In the genomic region with DNA sequence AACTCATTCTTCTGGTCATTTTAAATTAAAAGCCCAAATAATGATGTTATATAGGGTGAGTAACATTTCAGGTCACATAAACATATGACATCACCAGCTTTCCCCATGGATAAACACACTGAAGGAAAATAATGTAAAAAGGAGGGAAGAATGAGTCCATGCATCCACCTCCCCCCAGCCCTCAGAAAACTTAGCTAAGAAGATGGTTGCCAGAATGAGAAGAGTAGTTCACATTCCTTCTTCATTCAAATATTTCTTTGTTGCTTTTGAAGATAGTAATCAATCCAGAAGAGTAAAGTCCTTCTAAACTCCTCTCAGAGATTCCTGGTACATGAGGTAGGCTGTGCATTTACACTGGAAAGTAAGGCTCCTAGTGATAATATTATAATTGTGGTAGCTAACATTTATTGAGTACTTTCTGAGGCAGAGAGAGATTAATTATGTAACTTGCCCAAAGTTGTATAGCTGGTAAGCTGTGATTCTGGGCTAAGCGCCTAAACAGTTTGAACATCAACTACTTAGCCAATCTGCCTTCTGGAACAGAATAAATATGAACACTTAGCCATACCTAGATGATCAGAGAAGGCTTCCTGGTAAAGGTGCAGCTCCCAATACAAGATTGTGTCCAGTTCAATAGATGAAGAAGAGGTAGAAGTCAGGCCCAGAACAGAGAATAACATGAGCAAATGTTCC, we compare ENCODE assay signal across 15 cellular contexts.
DNase-seq lines count a peak whose midpoint lies in the region; FAIRE-seq and TF ChIP-seq lines count a peak whose summit lies in the region.
"Had no signal": no experiment of that assay in that cellular context is flagged by ENCODE, and none has a peak within 500 bp of the region (broad histone marks: within the 10 kb centered on the region; RNA-seq: fewer than 3 reads in every experiment).

No MANE protein-coding gene starts in this region.

- DNase-seq in MCF 10A (ENCODE audit: unreplicated experiment) (no peak), breast epithelium (ENCODE audit: low spot score in 2 of 2) (no peak), H1 (ENCODE audit: low read depth in 1 of 2, low spot score in 2 of 2) (no peak), mesenchymal stem cell (peak; percentile 74), DMS 273 (lab: John Stamatoyannopoulos, UW; ENCODE audit: unreplicated experiment) (no peak), islet precursor cell (no peak), NCI-H748 (lab: John Stamatoyannopoulos, UW; ENCODE audit: unreplicated experiment) (no peak)
- DNase-seq in activated CD8-positive, alpha-beta memory T cell treated with anti-CD3 and anti-CD28 coated beads, Interleukin-2, amount 50 U/mL, for 4 hours: no peak
- DNase-seq: activated naive CD4-positive, alpha-beta T cell treated with anti-CD3 and anti-CD28 coated beads, Interleukin-2, amount 50 U/mL, for 16 hours; naive thymus-derived CD8-positive, alpha-beta T cell; NCI-H774; right cardiac atrium; SIG-M5 had no signal

- H3K14ac ChIP-seq in H1 (ENCODE audit: insufficient read length) (no peak overlapping the region), mesenchymal stem cell (ENCODE audit: low read length in 2 of 2) (no peak overlapping the region)

- H3K18ac ChIP-seq in H1 (ENCODE audit: extremely low read depth, low read length): no peak overlapping the region
- peak overlapping the region; percentile 4 to 38 for H3K18ac ChIP-seq in mesenchymal stem cell (ENCODE audit: low read depth in 1 of 2, low read length in 2 of 2)

- CTCF ChIA-PET in MCF 10A (lab: Yijun Ruan, JAX): interaction anchor here (0.6 to 0.7 kb wide), 3 partner anchors 138 to 204 kb away, joined by 3 read pairs; no protein-coding TSS in a partner anchor
- CTCF ChIA-PET in H1 (lab: Charles Lee; ENCODE audit: partially characterized antibody): interaction anchor here (0.8 kb wide), 1 partner anchor 239 kb away, joined by 3 read pairs; no protein-coding TSS in a partner anchor

- H3K27me3 Mint-ChIP-seq in MCF 10A (ENCODE audit: insufficient read depth, unreplicated experiment): no peaks in the 10 kb centered on the region

- H3K27ac Mint-ChIP-seq in MCF 10A (ENCODE audit: low read depth, unreplicated experiment): peak overlapping the region; percentile 52
- H3K27ac Mint-ChIP-seq: naive thymus-derived CD8-positive, alpha-beta T cell had no signal

- H3K4me3 ChIP-seq in breast epithelium (no peak overlapping the region), H1 (ENCODE audit: extremely low read depth in 1 of 4, insufficient read depth in 2 of 4, low read depth in 3 of 4, low read length in 4 of 4) (no peak overlapping the region), mesenchymal stem cell (ENCODE audit: insufficient read depth in 1 of 2, low read depth in 1 of 2, low read length in 2 of 2) (peak overlapping the region in 1 of 2 experiments; percentile 11)

- no peak for TF ChIP-seq POLR2A in breast epithelium (IDR thresholded peaks at IDR 0.05)
- TF ChIP-seq POLR2A in H1 (IDR thresholded peaks at IDR 0.05; ENCODE audit: control extremely low read depth in 1 of 2, low read depth in 2 of 2, low read length in 2 of 2): no peak

- H4K8ac ChIP-seq in H1 (ENCODE audit: extremely low read depth, insufficient read depth, low read length): no peak overlapping the region
- no peak overlapping the region for H4K8ac ChIP-seq in mesenchymal stem cell (ENCODE audit: low read length)

- H4K91ac ChIP-seq in H1 (replicated peaks; ENCODE audit: insufficient read length, low read length): no peak overlapping the region
- H4K91ac ChIP-seq in mesenchymal stem cell (ENCODE audit: low read length): no peak overlapping the region

- H3K23ac ChIP-seq in H1 (ENCODE audit: insufficient read length) (no peak overlapping the region), mesenchymal stem cell (ENCODE audit: low read length in 2 of 2) (no peak overlapping the region)

- no peak for TF ChIP-seq CTCF in MCF 10A (IDR thresholded peaks at IDR 0.05; ENCODE audit: unreplicated experiment)
- no peak for TF ChIP-seq CTCF in breast epithelium (IDR thresholded peaks at IDR 0.05)
- TF ChIP-seq CTCF in H1 (IDR thresholded peaks at IDR 0.05; ENCODE audit: control extremely low read depth in 1 of 3, insufficient read depth in 1 of 3, low read depth in 1 of 3, low read length in 3 of 3): no peak

- H3K4me3 Mint-ChIP-seq in MCF 10A (ENCODE audit: unreplicated experiment): no peak overlapping the region
- H3K4me3 Mint-ChIP-seq: naive thymus-derived CD8-positive, alpha-beta T cell had no signal

- TF ChIP-seq RAD21 in H1 (IDR thresholded peaks at IDR 0.05 in 1 of 2, conservative IDR thresholded peaks at IDR 0.05 in 1 of 2; ENCODE audit: low read depth in 2 of 2, low read length in 2 of 2): no peak

- POLR2A ChIA-PET in MCF 10A (lab: Yijun Ruan, JAX) (interaction anchor here (0.6 to 1.7 kb wide), 4 partner anchors 11 to 115 kb away, joined by 3 to 6 read pairs (median 3); no protein-coding TSS in a partner anchor), H1 (lab: Charles Lee; ENCODE audit: partially characterized antibody) (no interaction called here)

- peaks cover 36% of the 10 kb centered on the region for H3K4me1 Mint-ChIP-seq in MCF 10A (ENCODE audit: insufficient read depth, unreplicated experiment)

- no peaks in the 10 kb centered on the region for H3K79me2 ChIP-seq in H1 (ENCODE audit: control insufficient read depth in 1 of 2, insufficient read depth in 2 of 2, low read length in 2 of 2)

- H4K5ac ChIP-seq in H1 (ENCODE audit: insufficient read length, low read depth, low read length): no peak overlapping the region

- peaks cover 6% of the 10 kb centered on the region for H3K36me3 Mint-ChIP-seq in MCF 10A (ENCODE audit: insufficient read depth, unreplicated experiment)
- H3K36me3 Mint-ChIP-seq: naive thymus-derived CD8-positive, alpha-beta T cell had no signal

- H3K4ac ChIP-seq in H1 (replicated peaks; ENCODE audit: insufficient read length, low read depth, low read length) (no peak overlapping the region), mesenchymal stem cell (ENCODE audit: low read depth in 1 of 2, low read length in 2 of 2) (peak overlapping the region in 1 of 2 experiments; percentile 80)

- no peak overlapping the region for H3K4me2 ChIP-seq in H1 (ENCODE audit: insufficient read depth in 1 of 2, low read depth in 2 of 2, low read length in 2 of 2)
- H3K4me2 ChIP-seq in mesenchymal stem cell (ENCODE audit: low read length, poor library complexity, severe bottlenecking): no peak overlapping the region

- H3K56ac ChIP-seq in H1 (replicated peaks; ENCODE audit: insufficient read length, low read depth, low read length): no peak overlapping the region

- WGBS in H1 (ENCODE audit: extremely low coverage in 1 of 2, insufficient coverage in 1 of 2, insufficient read length in 1 of 2, insufficient replicate concordance in 2 of 2, low coverage in 1 of 2, low lambda C conversion rate in 2 of 2, missing lambda C conversion rate in 1 of 2), 2 experiments: 94% methylated on average over 1 of the region's 1 CpG; no CpG with 5 or more reads in 1 of the 2 experiments
- no CpG with 5 or more reads among the region's 1 CpG for whole genome bisulfite sequencing in mesenchymal stem cell

- H2BK120ac ChIP-seq in H1 (replicated peaks; ENCODE audit: low read depth, low read length) (peak overlapping the region; percentile 22), mesenchymal stem cell (ENCODE audit: low read depth, low read length) (no peak overlapping the region)

- H2BK12ac ChIP-seq in H1 (ENCODE audit: low read depth, low read length) (no peak overlapping the region), mesenchymal stem cell (ENCODE audit: low read length in 2 of 2) (peak overlapping the region in 1 of 2 experiments; percentile 78)

- BruUV-seq in MCF 10A (replicated peaks; lab: Mats Ljungman, UMichigan): no TSS peak

- H3K79me1 ChIP-seq in H1 (ENCODE audit: low read depth, low read length) (no peaks in the 10 kb centered on the region), mesenchymal stem cell (replicated peaks; ENCODE audit: low read length, poor library complexity, severe bottlenecking) (peaks cover 4% of the 10 kb centered on the region)

- H2AK5ac ChIP-seq in H1 (ENCODE audit: low read depth, low read length): no peak overlapping the region
- H2AK5ac ChIP-seq in mesenchymal stem cell (ENCODE audit: low read length, severe bottlenecking): peak overlapping the region; percentile 36

- no peaks in the 10 kb centered on the region for H4K20me1 ChIP-seq in H1 (replicated peaks in 1 of 2; ENCODE audit: control insufficient read depth in 1 of 2, insufficient read depth in 2 of 2, low read length in 2 of 2)

- intact Hi-C loops in MCF 10A (cut with micrococcal nuclease) (no loop called here), breast epithelium (cut with DNase I; ENCODE audit: low total_unique reads) (no loop called here)

- H3K9ac ChIP-seq in H1 (replicated peaks in 1 of 4; ENCODE audit: extremely low read depth in 1 of 4, low read depth in 3 of 4, low read length in 3 of 4) (no peak overlapping the region), mesenchymal stem cell (ENCODE audit: low read length) (peak overlapping the region; percentile 79)

- no peak overlapping the region for H2BK5ac ChIP-seq in H1 (ENCODE audit: low read depth, low read length)
- H2BK5ac ChIP-seq in mesenchymal stem cell (ENCODE audit: low read depth, low read length, poor library complexity, severe bottlenecking): peak overlapping the region; percentile 60

- no peaks in the 10 kb centered on the region for H3K9me3 Mint-ChIP-seq in MCF 10A (ENCODE audit: unreplicated experiment)

- H3K9me3 ChIP-seq in breast epithelium: no peaks in the 10 kb centered on the region
- no peaks in the 10 kb centered on the region for H3K9me3 ChIP-seq in H1 (ENCODE audit: insufficient read depth in 2 of 2, low read depth in 1 of 2, low read length in 1 of 2)
- no peaks in the 10 kb centered on the region for H3K9me3 ChIP-seq in mesenchymal stem cell (ENCODE audit: control insufficient read depth, low read length)

- H2BK15ac ChIP-seq in H1 (ENCODE audit: low read length) (no peak overlapping the region), mesenchymal stem cell (ENCODE audit: low read depth, poor library complexity, severe bottlenecking) (no peak overlapping the region)

- H2BK20ac ChIP-seq in H1 (ENCODE audit: low read length): 0 out of 2 replicates have a peak overlapping the region, but pooled peaks have one; percentile 72

- H3K27ac ChIP-seq in breast epithelium (no peak overlapping the region), H1 (ENCODE audit: low read depth, low read length) (no peak overlapping the region), mesenchymal stem cell (ENCODE audit: low read length, poor library complexity, severe bottlenecking) (peak overlapping the region; percentile 98)
- H3K27ac ChIP-seq: 22Rv1, VCaP had no signal

- 0 out of 2 replicates have a peak overlapping the region, but pooled peaks have one; percentile 17 for H2AFZ ChIP-seq in H1 (ENCODE audit: low read length)
- no peak overlapping the region for H2AFZ ChIP-seq in mesenchymal stem cell (ENCODE audit: low read depth, low read length)

- no peak for FAIRE-seq in H1 (lab: Jason Lieb, UNC)

- TF ChIP-seq EP300 in H1 (IDR thresholded peaks at IDR 0.05; ENCODE audit: borderline replicate concordance in 1 of 2, low read depth in 2 of 2, low read length in 2 of 2): no peak

- H3K23me2 ChIP-seq in H1 (ENCODE audit: low read depth, low read length): no peaks in the 10 kb centered on the region

- H3K4me1 ChIP-seq in breast epithelium (no peaks in the 10 kb centered on the region), H1 (replicated peaks in 1 of 4; ENCODE audit: control insufficient read depth in 3 of 4, insufficient read depth in 4 of 4, low read length in 3 of 4) (no peaks in the 10 kb centered on the region), mesenchymal stem cell (ENCODE audit: control insufficient read depth, insufficient read depth, low read depth, low read length) (peaks cover 2% of the 10 kb centered on the region)

- no peaks in the 10 kb centered on the region for H3K27me3 ChIP-seq in breast epithelium
- H3K27me3 ChIP-seq in H1 (replicated peaks in 1 of 4; ENCODE audit: control insufficient read depth in 3 of 4, extremely low read depth in 1 of 4, insufficient read depth in 3 of 4, low read length in 3 of 4): no peaks in the 10 kb centered on the region
- no peaks in the 10 kb centered on the region for H3K27me3 ChIP-seq in mesenchymal stem cell (ENCODE audit: control insufficient read depth in 1 of 2, insufficient read depth in 1 of 2, low read length in 2 of 2)

- no peaks in the 10 kb centered on the region for H3K36me3 ChIP-seq in breast epithelium
- no peaks in the 10 kb centered on the region for H3K36me3 ChIP-seq in H1 (ENCODE audit: control insufficient read depth in 2 of 4, insufficient read depth in 4 of 4, low read length in 3 of 4)
- no peaks in the 10 kb centered on the region for H3K36me3 ChIP-seq in mesenchymal stem cell (ENCODE audit: control insufficient read depth in 1 of 2, insufficient read depth in 2 of 2, low read depth in 1 of 2, low read length in 2 of 2)
